Comparison of ENCODE assay signal across 1 cellular context in genomic region chr3:34856577-34856976, GRCh38.
TF ChIP-seq lines count a peak whose summit lies in the region.

No MANE protein-coding gene starts in this region.

TF ChIP-seq in WTC11, 78 proteins besides CTCF, POLR2A, EP300 and RAD21 (continued from another document):
- TF ChIP-seq, protein P1, sequence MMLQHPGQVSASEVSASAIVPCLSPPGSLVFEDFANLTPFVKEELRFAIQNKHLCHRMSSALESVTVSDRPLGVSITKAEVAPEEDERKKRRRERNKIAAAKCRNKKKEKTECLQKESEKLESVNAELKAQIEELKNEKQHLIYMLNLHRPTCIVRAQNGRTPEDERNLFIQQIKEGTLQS (CRISPR knock-in tag; conservative IDR thresholded peaks at IDR 0.05), result no peak
- TF ChIP-seq ZBTB21 (CRISPR knock-in tag; IDR thresholded peaks at IDR 0.05; ENCODE audit: borderline replicate concordance), result no peak
- no peak for TF ChIP-seq FOXP1 (CRISPR knock-in tag; IDR thresholded peaks at IDR 0.05; ENCODE audit: borderline replicate concordance)
- TF ChIP-seq EMX1 (CRISPR knock-in tag; IDR thresholded peaks at IDR 0.05), result no peak
- TF ChIP-seq ESRRA (CRISPR knock-in tag; IDR thresholded peaks at IDR 0.05; ENCODE audit: borderline replicate concordance), result no peak
- no peak for TF ChIP-seq USF2 (CRISPR knock-in tag; IDR thresholded peaks at IDR 0.05)
- no peak for TF ChIP-seq GTF2I (CRISPR knock-in tag; conservative IDR thresholded peaks at IDR 0.05)
- no peak for TF ChIP-seq ATF1 (CRISPR knock-in tag; IDR thresholded peaks at IDR 0.05)
- TF ChIP-seq, protein P2, sequence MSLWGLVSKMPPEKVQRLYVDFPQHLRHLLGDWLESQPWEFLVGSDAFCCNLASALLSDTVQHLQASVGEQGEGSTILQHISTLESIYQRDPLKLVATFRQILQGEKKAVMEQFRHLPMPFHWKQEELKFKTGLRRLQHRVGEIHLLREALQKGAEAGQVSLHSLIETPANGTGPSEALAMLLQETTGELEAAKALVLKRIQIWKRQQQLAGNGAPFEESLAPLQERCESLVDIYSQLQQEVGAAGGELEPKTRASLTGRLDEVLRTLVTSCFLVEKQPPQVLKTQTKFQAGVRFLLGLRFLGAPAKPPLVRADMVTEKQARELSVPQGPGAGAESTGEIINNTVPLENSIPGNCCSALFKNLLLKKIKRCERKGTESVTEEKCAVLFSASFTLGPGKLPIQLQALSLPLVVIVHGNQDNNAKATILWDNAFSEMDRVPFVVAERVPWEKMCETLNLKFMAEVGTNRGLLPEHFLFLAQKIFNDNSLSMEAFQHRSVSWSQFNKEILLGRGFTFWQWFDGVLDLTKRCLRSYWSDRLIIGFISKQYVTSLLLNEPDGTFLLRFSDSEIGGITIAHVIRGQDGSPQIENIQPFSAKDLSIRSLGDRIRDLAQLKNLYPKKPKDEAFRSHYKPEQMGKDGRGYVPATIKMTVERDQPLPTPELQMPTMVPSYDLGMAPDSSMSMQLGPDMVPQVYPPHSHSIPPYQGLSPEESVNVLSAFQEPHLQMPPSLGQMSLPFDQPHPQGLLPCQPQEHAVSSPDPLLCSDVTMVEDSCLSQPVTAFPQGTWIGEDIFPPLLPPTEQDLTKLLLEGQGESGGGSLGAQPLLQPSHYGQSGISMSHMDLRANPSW (CRISPR knock-in tag; conservative IDR thresholded peaks at IDR 0.05; ENCODE audit: low read depth), result no peak
- TF ChIP-seq GRHL2 (CRISPR knock-in tag; IDR thresholded peaks at IDR 0.05; ENCODE audit: insufficient replicate concordance, severe bottlenecking), result no peak
- TF ChIP-seq, protein P3, sequence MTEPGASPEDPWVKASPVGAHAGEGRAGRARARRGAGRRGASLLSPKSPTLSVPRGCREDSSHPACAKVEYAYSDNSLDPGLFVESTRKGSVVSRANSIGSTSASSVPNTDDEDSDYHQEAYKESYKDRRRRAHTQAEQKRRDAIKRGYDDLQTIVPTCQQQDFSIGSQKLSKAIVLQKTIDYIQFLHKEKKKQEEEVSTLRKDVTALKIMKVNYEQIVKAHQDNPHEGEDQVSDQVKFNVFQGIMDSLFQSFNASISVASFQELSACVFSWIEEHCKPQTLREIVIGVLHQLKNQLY (CRISPR knock-in tag; IDR thresholded peaks at IDR 0.05), result no peak
- TF ChIP-seq SOX15 (CRISPR knock-in tag; IDR thresholded peaks at IDR 0.05), result no peak
- no peak for TF ChIP-seq ZNF671 (CRISPR knock-in tag; IDR thresholded peaks at IDR 0.05)
- no peak for TF ChIP-seq GABPB1 (CRISPR knock-in tag; IDR thresholded peaks at IDR 0.05)
TF ChIP-seq in WTC11: peak in this region for 0.
